ENCODE assay signal across 30 cellular contexts in genomic region chr11:97764605-97765004, GRCh38.
"Had no signal": no experiment of that assay in that cellular context is flagged by ENCODE, and none has a peak within 500 bp of the region (broad histone marks: within the 10 kb centered on the region; RNA-seq: fewer than 3 reads in every experiment).

No MANE protein-coding gene starts in this region.

- DNase-seq: activated CD4-positive, alpha-beta memory T cell treated with anti-CD3 and anti-CD28 coated beads for 36 hours; activated CD4-positive, alpha-beta T cell treated with anti-CD3 and anti-CD28 coated beads, Interleukin-2, amount 10 ng/mL, durations not matched to agents 24 days and 14 days; activated CD4-positive, CD25-positive, alpha-beta regulatory T cell treated with anti-CD3 and anti-CD28 coated beads, Interleukin-2, amount 50 U/mL, for 72 hours; activated CD8-positive, alpha-beta memory T cell treated with anti-CD3 and anti-CD28 coated beads, Interleukin-2, amount 50 U/mL, for 4 hours; activated gamma-delta T cell; activated naive CD4-positive, alpha-beta T cell treated with anti-CD3 and anti-CD28 coated beads, Interleukin-2, amount 10 ng/mL, durations not matched to agents 7 days and 5 days; activated naive CD8-positive, alpha-beta T cell treated with anti-CD3 and anti-CD28 coated beads, Interleukin-2, amount 10 ng/mL, durations not matched to agents 7 days and 5 days; activated T-cell treated with anti-CD3 and anti-CD28 coated beads, Interleukin-2, amount 50 U/mL, for 24 hours; colonic mucosa; effector CD8-positive, alpha-beta T cell; gastrocnemius medialis; immature natural killer cell; kidney; left colon; mammary epithelial cell; pancreas; retina; stimulated activated CD4-positive, alpha-beta T cell treated with anti-CD3 and anti-CD28 coated beads, Interleukin-1b, Interleukin-23, amount 100 ng/mL, for 48 hours; stimulated activated CD4-positive, alpha-beta T cell treated with anti-CD3 and anti-CD28 coated beads, Interleukin-4, amount 100 ng/mL, for 4 hours; stimulated activated CD8-positive, alpha-beta memory T cell treated with anti-CD3 and anti-CD28 coated beads, Interleukin-4, amount 100 ng/mL, for 48 hours; stimulated activated naive B cell treated with anti-CD40 and anti-IgM and Interleukin-4, amounts not matched to agents 10 μg/mL and 1 μg/mL and 100 μg/mL, for 72 hours; T1000; tibial artery; WERI-Rb-1 had no signal

- H3K4me3 ChIP-seq: ascending aorta, colonic mucosa, gastrocnemius medialis, hepatocyte, pancreas, prostate gland, skin epidermis, suprapubic skin, tibial artery had no signal

- ATAC-seq: gastrocnemius medialis; left colon; pancreas; sciatic nerve; stimulated activated naive B cell treated with anti-CD40 and anti-IgM and Interleukin-4, amounts not matched to agents 10 μg/mL and 1 μg/mL and 100 μg/mL, for 72 hours had no signal

- H3K27ac ChIP-seq: ascending aorta, colonic mucosa, gastrocnemius medialis, hepatocyte, pancreas, prostate gland, skin epidermis, suprapubic skin, tibial artery, WERI-Rb-1 had no signal

- FAIRE-seq: kidney, pancreas had no signal

- H3K79me2 ChIP-seq: hepatocyte had no signal

- H3K27me3 ChIP-seq: ascending aorta, colonic mucosa, gastrocnemius medialis, hepatocyte, pancreas, suprapubic skin, tibial artery had no signal

- H3K9me3 ChIP-seq: ascending aorta, colonic mucosa, gastrocnemius medialis, pancreas, prostate gland, suprapubic skin, tibial artery had no signal

- H3K4me2 ChIP-seq: hepatocyte had no signal

- H3K36me3 ChIP-seq: ascending aorta, colonic mucosa, gastrocnemius medialis, pancreas, prostate gland, suprapubic skin, tibial artery, WERI-Rb-1 had no signal

- H2AFZ ChIP-seq: hepatocyte had no signal

- H3K4me1 ChIP-seq: ascending aorta, colonic mucosa, gastrocnemius medialis, pancreas, prostate gland, suprapubic skin, tibial artery had no signal
